Comparison of ENCODE assay signal across 23 cellular contexts in the genomic region with DNA sequence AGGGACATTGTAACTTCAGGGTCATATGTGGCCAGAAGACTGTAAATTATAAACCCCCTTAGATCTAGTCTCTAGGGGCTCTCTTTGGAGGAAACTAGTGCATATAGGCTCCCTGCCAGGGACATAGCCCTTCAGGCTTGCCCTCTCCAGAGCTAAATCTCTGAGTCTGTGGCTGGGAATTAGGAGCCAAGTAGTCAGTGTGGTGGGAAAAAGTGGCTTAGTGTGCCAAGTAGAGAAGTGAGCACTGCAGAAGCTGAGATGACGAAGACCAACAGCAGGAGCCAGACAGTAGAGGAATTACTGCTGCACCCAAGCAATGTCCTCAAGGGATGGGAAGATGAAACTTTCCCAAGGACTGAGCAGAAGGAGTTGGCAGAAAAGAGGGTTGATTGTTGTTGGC.
"Had no signal": no experiment of that assay in that cellular context is flagged by ENCODE, and none has a peak within 500 bp of the region (broad histone marks: within the 10 kb centered on the region; RNA-seq: fewer than 3 reads in every experiment).

No MANE protein-coding gene starts in this region.

- H3K4me3 Mint-ChIP-seq: dendritic cell treated with granulocyte-macrophage colony-stimulating factor and Interleukin-4, amounts not matched to agents 40 ng/mL and 50 ng/mL, for 4 days; endodermal cell; naive thymus-derived CD4-positive, alpha-beta T cell; nephron; neural progenitor cell; stimulated activated memory B cell treated with anti-CD40 and anti-IgM and Interleukin-4, amounts not matched to agents 10 μg/mL and 1 μg/mL and 100 μg/mL, for 72 hours had no signal

- H2AFZ ChIP-seq: hepatocyte, neural progenitor cell had no signal

- H3K4me2 ChIP-seq: hepatocyte, neural progenitor cell had no signal

- H3K36me3 ChIP-seq: colonic mucosa, neural progenitor cell, prostate gland, upper lobe of right lung, vagina had no signal

- H3K27me3 ChIP-seq: colonic mucosa, esophagus muscularis mucosa, hepatocyte, neural progenitor cell, right atrium auricular region, tibial nerve, upper lobe of right lung, vagina had no signal

- H3K27me3 Mint-ChIP-seq: dendritic cell treated with granulocyte-macrophage colony-stimulating factor and Interleukin-4, amounts not matched to agents 40 ng/mL and 50 ng/mL, for 4 days; naive thymus-derived CD4-positive, alpha-beta T cell; stimulated activated memory B cell treated with anti-CD40 and anti-IgM and Interleukin-4, amounts not matched to agents 10 μg/mL and 1 μg/mL and 100 μg/mL, for 72 hours had no signal

- H3K9me3 ChIP-seq: colonic mucosa, esophagus muscularis mucosa, prostate gland, right atrium auricular region, upper lobe of right lung, vagina had no signal

- H3K4me1 Mint-ChIP-seq: nephron; neural progenitor cell; stimulated activated memory B cell treated with anti-CD40 and anti-IgM and Interleukin-4, amounts not matched to agents 10 μg/mL and 1 μg/mL and 100 μg/mL, for 72 hours had no signal

- ATAC-seq: left lobe of liver; naive thymus-derived CD4-positive, alpha-beta T cell; sciatic nerve; stimulated activated memory B cell treated with anti-CD40 and anti-IgM and Interleukin-4, amounts not matched to agents 10 μg/mL and 1 μg/mL and 100 μg/mL, for 72 hours; stimulated activated naive CD8-positive, alpha-beta T cell treated with anti-CD3 and anti-CD28 coated beads, Interleukin-15, Interleukin-2, amounts not matched to agents 100 U/mL and 50 U/mL, for 24 hours; upper lobe of right lung had no signal

- H3K4me1 ChIP-seq: colonic mucosa, prostate gland, vagina had no signal

- H3K9ac ChIP-seq: neural progenitor cell had no signal

- H3K79me2 ChIP-seq: hepatocyte had no signal

- DNase-seq: colonic mucosa; effector CD8-positive, alpha-beta T cell; endodermal cell; kidney; mesendoderm; midbrain; naive thymus-derived CD4-positive, alpha-beta T cell; stimulated activated CD4-positive, alpha-beta T cell treated with anti-CD3 and anti-CD28 coated beads, Interleukin-4, amount 100 ng/mL, for 4 hours; stimulated activated naive CD8-positive, alpha-beta T cell treated with anti-CD3 and anti-CD28 coated beads, Interleukin-15, Interleukin-2, amounts not matched to agents 100 U/mL and 50 U/mL, for 24 hours; upper lobe of right lung had no signal

- H3K27ac Mint-ChIP-seq: dendritic cell treated with granulocyte-macrophage colony-stimulating factor and Interleukin-4, amounts not matched to agents 40 ng/mL and 50 ng/mL, for 4 days; endodermal cell; naive thymus-derived CD4-positive, alpha-beta T cell; nephron; neural progenitor cell; stimulated activated memory B cell treated with anti-CD40 and anti-IgM and Interleukin-4, amounts not matched to agents 10 μg/mL and 1 μg/mL and 100 μg/mL, for 72 hours had no signal

- H3K4me3 ChIP-seq: colonic mucosa, esophagus muscularis mucosa, hepatocyte, neural progenitor cell, prostate gland, right atrium auricular region, thoracic aorta, tibial nerve, upper lobe of right lung, vagina had no signal

- H3K27ac ChIP-seq: colonic mucosa, hepatocyte, neural progenitor cell, prostate gland, right atrium auricular region, thoracic aorta, tibial nerve, upper lobe of right lung, vagina had no signal
